In the genomic region with DNA sequence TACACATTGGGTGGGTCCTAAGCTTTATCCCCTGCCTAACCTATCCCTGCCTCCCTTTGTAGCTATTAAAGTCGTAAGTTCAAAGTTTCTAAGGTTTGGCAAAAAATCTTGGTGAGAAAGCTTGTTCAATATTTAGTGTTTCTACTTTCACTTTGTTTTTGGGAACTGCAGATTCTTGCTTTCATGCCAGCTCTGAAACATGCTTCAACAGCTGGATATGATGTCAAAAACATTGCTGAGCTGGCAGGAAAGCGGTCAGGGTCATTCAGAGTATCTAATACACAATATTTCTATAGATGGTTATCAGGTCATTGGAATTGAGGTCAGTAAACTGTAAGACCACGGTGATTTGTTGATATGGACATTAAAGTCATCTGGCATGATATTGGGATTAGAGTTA, we compare ENCODE assay signal across 20 cellular contexts. TPM values are rescaled to one million over a fixed set of nuclear protein-coding genes. Genes with fewer than 3 reads are reported as not detected.
A peak's percentile ranks its signal among the peaks of the same experiment; 100 is the strongest.
DNase-seq lines count a peak whose midpoint lies in the region; ATAC-seq and TF ChIP-seq lines count a peak whose summit lies in the region.
"Had no signal": no experiment of that assay in that cellular context is flagged by ENCODE, and none has a peak within 500 bp of the region (broad histone marks: within the 10 kb centered on the region; RNA-seq: fewer than 3 reads in every experiment).

No MANE protein-coding gene starts in this region.

- H3K27me3 ChIP-seq in AG04450 (ENCODE audit: control insufficient read depth, insufficient read depth, low read length), result no peaks in the 10 kb centered on the region
- no peaks in the 10 kb centered on the region for H3K27me3 ChIP-seq in fibroblast of lung (ENCODE audit: control insufficient read depth, insufficient read depth, low read length)
- no peaks in the 10 kb centered on the region for H3K27me3 ChIP-seq in HAP-1 (ENCODE audit: low read depth)

- ATAC-seq in activated T-helper 17 cell treated with anti-CD3 and anti-CD28 coated beads, Interleukin-2, amount 50 U/mL, for 72 hours (replicated peaks), result no peak
- ATAC-seq: HepG2 had no signal

- DNase-seq in AG04450 (ENCODE audit: low read depth, low spot score) (peak; percentile 3), RPMI8226 (peak; percentile 4), fibroblast of lung (ENCODE audit: low read depth in 2 of 2) (peak; percentile 1 to 74), myocyte (ENCODE audit: low read depth) (peak; percentile 35), HAP-1 (ENCODE audit: low spot score in 2 of 2) (no peak), chondrocyte (ENCODE audit: low spot score) (no peak), NCI-H524 (lab: John Stamatoyannopoulos, UW) (no peak)
- DNase-seq: 8988T, Caco-2, DMS53, H9, Karpas-422, NCI-H1105 treated with DMSO at 0.1 percent for 48 hours, NCI-H187 treated with DMSO at 0.1 percent for 48 hours, NCI-H446, NCI-H748 treated with DMSO at 0.1 percent for 48 hours, PC-9 had no signal

- H3K36me3 Mint-ChIP-seq in activated T-helper 17 cell treated with anti-CD3 and anti-CD28 coated beads, Interleukin-2, amount 50 U/mL, for 72 hours (ENCODE audit: low read depth), result peaks cover 30% of the 10 kb centered on the region
- no peaks in the 10 kb centered on the region for H3K36me3 Mint-ChIP-seq in chondrocyte (ENCODE audit: low read depth)

- no peaks in the 10 kb centered on the region for H3K4me1 Mint-ChIP-seq in activated T-helper 17 cell treated with anti-CD3 and anti-CD28 coated beads, Interleukin-2, amount 50 U/mL, for 72 hours
- no peaks in the 10 kb centered on the region for H3K4me1 Mint-ChIP-seq in chondrocyte (ENCODE audit: low read depth)
- H3K4me1 Mint-ChIP-seq: CD14-positive monocyte, H9 had no signal

- CTCF ChIA-PET in AG04450 (lab: Charles Lee), result interaction anchor here (0.6 kb wide), 1 partner anchor 189 kb away, joined by 6 read pairs; the partner anchor contains the start of gene XKRX

- H3K27ac Mint-ChIP-seq in activated T-helper 17 cell treated with anti-CD3 and anti-CD28 coated beads, Interleukin-2, amount 50 U/mL, for 72 hours, result no peak overlapping the region
- H3K27ac Mint-ChIP-seq in chondrocyte (ENCODE audit: unreplicated experiment), result no peak overlapping the region
- H3K27ac Mint-ChIP-seq: H9 had no signal

- H3K79me2 ChIP-seq in fibroblast of lung (ENCODE audit: control insufficient read depth, insufficient read depth, low read length), result no peaks in the 10 kb centered on the region

- H3K27ac ChIP-seq in AG04450 (ENCODE audit: low read depth, low read length) (no peak overlapping the region), fibroblast of lung (ENCODE audit: insufficient read depth, low read length) (no peak overlapping the region)
- H3K27ac ChIP-seq: PC-9 had no signal

- TF ChIP-seq CTCF in AG04450 (IDR thresholded peaks at IDR 0.05; ENCODE audit: low read depth, low read length) (no peak), fibroblast of lung (conservative IDR thresholded peaks at IDR 0.05 in 1 of 2, IDR thresholded peaks at IDR 0.05 in 1 of 2; ENCODE audit: low read depth in 1 of 2, low read length in 2 of 2) (no peak), chondrocyte (IDR thresholded peaks at IDR 0.05) (no peak)

- no peak overlapping the region for H3K9ac ChIP-seq in fibroblast of lung (ENCODE audit: insufficient read depth, low read length)

- no peak overlapping the region for H2AFZ ChIP-seq in fibroblast of lung (ENCODE audit: low read length)
- H2AFZ ChIP-seq: PC-9 had no signal

- H3K4me3 Mint-ChIP-seq in activated T-helper 17 cell treated with anti-CD3 and anti-CD28 coated beads, Interleukin-2, amount 50 U/mL, for 72 hours, result no peak overlapping the region
- no peak overlapping the region for H3K4me3 Mint-ChIP-seq in chondrocyte (ENCODE audit: unreplicated experiment)
- H3K4me3 Mint-ChIP-seq: CD14-positive monocyte, H9 had no signal

- no peaks in the 10 kb centered on the region for H4K20me1 ChIP-seq in fibroblast of lung (ENCODE audit: control insufficient read depth, extremely low read depth, insufficient read depth, low read length)

- H3K4me3 ChIP-seq in AG04450 (ENCODE audit: low read depth, low read length) (no peak overlapping the region), fibroblast of lung (replicated peaks in 1 of 4; ENCODE audit: control extremely low read depth in 1 of 4, insufficient read depth in 1 of 4, low read depth in 3 of 4, low read length in 4 of 4) (peak overlapping the region in 2 of 4 experiments; percentile 25 to 34), HAP-1 (no peak overlapping the region)
- H3K4me3 ChIP-seq: PC-9 had no signal

- H3K4me1 ChIP-seq in fibroblast of lung (ENCODE audit: control insufficient read depth, extremely low read depth, insufficient read depth, low read length), result no peaks in the 10 kb centered on the region
- H3K4me1 ChIP-seq in HAP-1, result no peaks in the 10 kb centered on the region
- H3K4me1 ChIP-seq: Caco-2 had no signal

- no peaks in the 10 kb centered on the region for H3K9me3 ChIP-seq in AG04450 (ENCODE audit: control insufficient read depth, insufficient read depth, low read length)
- H3K9me3 ChIP-seq in fibroblast of lung (ENCODE audit: control insufficient read depth, insufficient read depth, low read depth, low read length), result no peaks in the 10 kb centered on the region
- H3K9me3 ChIP-seq in HAP-1, result no peaks in the 10 kb centered on the region
- H3K9me3 ChIP-seq: Caco-2 had no signal

- no peaks in the 10 kb centered on the region for H3K27me3 Mint-ChIP-seq in activated T-helper 17 cell treated with anti-CD3 and anti-CD28 coated beads, Interleukin-2, amount 50 U/mL, for 72 hours
- no peaks in the 10 kb centered on the region for H3K27me3 Mint-ChIP-seq in chondrocyte (ENCODE audit: low read depth)

- peak overlapping the region; percentile 30 for H3K4me2 ChIP-seq in fibroblast of lung (ENCODE audit: extremely low read depth, insufficient read depth, low read length)
- H3K4me2 ChIP-seq: PC-9 had no signal

- H3K36me3 ChIP-seq in fibroblast of lung (ENCODE audit: control insufficient read depth, insufficient read depth, low read length), result no peaks in the 10 kb centered on the region
- peaks cover 55% of the 10 kb centered on the region for H3K36me3 ChIP-seq in HAP-1 (replicated peaks)

- no peaks in the 10 kb centered on the region for H3K9me3 Mint-ChIP-seq in activated T-helper 17 cell treated with anti-CD3 and anti-CD28 coated beads, Interleukin-2, amount 50 U/mL, for 72 hours
- H3K9me3 Mint-ChIP-seq in chondrocyte (ENCODE audit: low read depth), result peaks cover 4% of the 10 kb centered on the region

- POLR2A ChIA-PET in AG04450 (lab: Yijun Ruan, JAX), result no interaction called here

- in situ Hi-C loops in HAP-1 (cut with MboI; ENCODE audit: low sequenced_read_pairs), result no loop called here

RNA-seq across cellular contexts. Expression of gene CENPI, which starts 19.7 kb away (rescaled TPM):
- polyA plus RNA-seq in AG04450 (2011; rRNA removed) (3.7 and 5.0 TPM in 2 replicates), fibroblast of lung (4.3 and 13.0 TPM in 2 replicates)
- polyA minus RNA-seq in AG04450 (2011; rRNA and poly(A)+ RNA removed), result 8.3 and 9.1 TPM in 2 replicates
- total RNA-seq in fibroblast of lung (4.9 and 11.2 TPM in 2 replicates), myocyte (4.0 and 5.2 TPM in 2 replicates), chondrocyte (4.6 to 5.7 TPM (median 5.6 TPM) in 3 replicates)
- 4.5 and 11.6 TPM in 2 replicates for polyA plus RNA-seq in fibroblast of lung (2012)
- 1.6 and 20.5 TPM in 2 replicates for polyA minus RNA-seq in fibroblast of lung (ENCODE audit: low replicate concordance)
- 0.64 TPM for polyA plus RNA-seq in myocyte (2012)
- 10 to 100 TPM; 18.6 to 28.1 TPM for total RNA-seq in activated T-helper 17 cell treated with anti-CD3 and anti-CD28 coated beads, Interleukin-2, amount 50 U/mL, for 72 hours

RNA-seq across cellular contexts. Expression of gene TMEM35A, which starts 39.0 kb away (rescaled TPM):
- 54.9 and 58.6 TPM in 2 replicates for polyA plus RNA-seq in AG04450 (2011; rRNA removed)
- polyA minus RNA-seq in AG04450 (2011; rRNA and poly(A)+ RNA removed), result 32.5 and 37.3 TPM in 2 replicates
- total RNA-seq in fibroblast of lung, result 11.6 and 28.6 TPM in 2 replicates
- polyA plus RNA-seq in fibroblast of lung, result 25.8 and 46.0 TPM in 2 replicates
- polyA plus RNA-seq in fibroblast of lung (2012), result 16.8 and 34.1 TPM in 2 replicates
- 22.0 and 23.4 TPM in 2 replicates for polyA minus RNA-seq in fibroblast of lung (ENCODE audit: low replicate concordance)
- total RNA-seq in myocyte, result 1.1 and 1.4 TPM in 2 replicates
- polyA plus RNA-seq in myocyte (2012), result 0.84 TPM
- total RNA-seq in activated T-helper 17 cell treated with anti-CD3 and anti-CD28 coated beads, Interleukin-2, amount 50 U/mL, for 72 hours, result not detected
- 0.62 to 0.92 TPM (median 0.85 TPM) in 3 replicates for total RNA-seq in chondrocyte
- total RNA-seq: Caco-2, HepG2, PC-9 had no signal
- polyA plus RNA-seq: CD14-positive monocyte had no signal

Comparison
In these comparisons a context has a peak if more than half of its experiments do, and no peak if none do; other contexts are left out.
1. DNase-seq: peak in AG04450 (single experiment), RPMI8226 (single experiment), fibroblast of lung (2 of 2) and myocyte (single experiment); none in HAP-1 (0 of 2), chondrocyte (single experiment) and NCI-H524 (0 of 2).